In genomic region chr11:62613275-62613864, GRCh38 we compare ENCODE assay signal across 8 cellular contexts. TPM values are rescaled to one million over a fixed set of nuclear protein-coding genes. Genes with fewer than 3 reads are reported as not detected.
DNase-seq lines count a peak whose midpoint lies in the region; ATAC-seq and TF ChIP-seq lines count a peak whose summit lies in the region.

No MANE protein-coding gene starts in this region.

- H3K36me3 ChIP-seq in SU-DHL-6 (ENCODE audit: low read length) (no peaks in the 10 kb centered on the region), rectal smooth muscle tissue (ENCODE audit: control insufficient read depth, insufficient read depth, low read length) (peaks cover 10% of the 10 kb centered on the region)

- no peaks in the 10 kb centered on the region for H4K20me1 ChIP-seq in SU-DHL-6 (ENCODE audit: low read depth, low read length)

- H3K4me1 ChIP-seq in rectal smooth muscle tissue (ENCODE audit: control insufficient read depth, insufficient read depth, low read length) = peaks cover 10% of the 10 kb centered on the region

- no peaks in the 10 kb centered on the region for H3K9me2 ChIP-seq in SU-DHL-6 (replicated peaks; ENCODE audit: insufficient read depth, low read length)

- H3K9me3 ChIP-seq in SU-DHL-6 (ENCODE audit: insufficient read depth, low read length) = no peaks in the 10 kb centered on the region

- DNase-seq in cardiac septum (ENCODE audit: low spot score) = peak; percentile 79
- DNase-seq in stimulated activated CD4-positive, alpha-beta T cell treated with anti-CD3 and anti-CD28 coated beads, Interleukin-4, amount 100 ng/mL, for 1 hour = no peak
- DNase-seq in HCEC 1CT = no peak
- no peak for DNase-seq in UCSD-AML1 (lab: John Stamatoyannopoulos, UW; ENCODE audit: unreplicated experiment)

- H3K4me2 ChIP-seq in SU-DHL-6 (ENCODE audit: low read depth, low read length, poor library complexity, severe bottlenecking) = no peak overlapping the region

- H3K27me3 ChIP-seq in SU-DHL-6 (ENCODE audit: low read length) (no peaks in the 10 kb centered on the region), rectal smooth muscle tissue (ENCODE audit: control insufficient read depth, insufficient read depth, low read length) (no peaks in the 10 kb centered on the region)

- no peak overlapping the region for H2AFZ ChIP-seq in SU-DHL-6 (ENCODE audit: low read depth, low read length, severe bottlenecking)

- H3K9ac ChIP-seq in SU-DHL-6 (ENCODE audit: low read length) (no peak overlapping the region), rectal smooth muscle tissue (ENCODE audit: low read length) (no peak overlapping the region)

- peaks cover 12% of the 10 kb centered on the region; the same call in 1 of the 2 replicates for H3K79me2 ChIP-seq in SU-DHL-6 (ENCODE audit: insufficient read depth, low read length)

- peaks cover 14% of the 10 kb centered on the region for H3F3A ChIP-seq in SU-DHL-6 (ENCODE audit: insufficient read depth)

- no peak overlapping the region for H3K4me3 ChIP-seq in SU-DHL-6 (ENCODE audit: insufficient read depth, low read length, poor library complexity, severe bottlenecking)
- H3K4me3 ChIP-seq in rectal smooth muscle tissue (ENCODE audit: low read length) = peak overlapping the region; percentile 48

- no peak for TF ChIP-seq CTCF in SU-DHL-6 (IDR thresholded peaks at IDR 0.05; ENCODE audit: insufficient read depth, low read length, poor library complexity, severe bottlenecking)

- H3K27ac ChIP-seq in SU-DHL-6 (ENCODE audit: low read depth, low read length) (peak overlapping the region; percentile 88), rectal smooth muscle tissue (ENCODE audit: low read depth, low read length) (peak overlapping the region; percentile 82)

- intact Hi-C loops in cardiac septum (cut with DNase I) = no loop called here

- peak; percentile 1 for ATAC-seq in GM18511 (IDR thresholded peaks at IDR 0.05; ENCODE audit: unreplicated experiment)
- ATAC-seq in HG03039 (IDR thresholded peaks at IDR 0.05; ENCODE audit: unreplicated experiment) = no peak

RNA-seq across cellular contexts. Expression of gene ROM1, which starts 0.3 kb away (rescaled TPM):
- total RNA-seq in cardiac septum = 6.0 TPM

RNA-seq across cellular contexts. Expression of gene EML3, which starts 0.8 kb away (rescaled TPM):
- total RNA-seq in cardiac septum = 29.6 TPM

RNA-seq across cellular contexts. Expression of gene B3GAT3, which starts 8.4 kb away (rescaled TPM):
- 16.0 TPM for total RNA-seq in cardiac septum

RNA-seq across cellular contexts. Expression of gene MTA2, which starts 11.7 kb away (rescaled TPM):
- total RNA-seq in cardiac septum = 36.8 TPM

RNA-seq across cellular contexts. Expression of gene TUT1, which starts 22.0 kb away (rescaled TPM):
- total RNA-seq in cardiac septum = 11.7 TPM
